ENCODE assay signal across 8 cellular contexts in genomic region chr16:57000271-57001025, GRCh38. TPM values are rescaled to one million over a fixed set of nuclear protein-coding genes. Genes with fewer than 3 reads are reported as not detected.
DNase-seq lines count a peak whose midpoint lies in the region; ATAC-seq, FAIRE-seq and TF ChIP-seq lines count a peak whose summit lies in the region.

No MANE protein-coding gene starts in this region.

- no peaks in the 10 kb centered on the region for H3K9me2 ChIP-seq in MM.1S (replicated peaks; ENCODE audit: insufficient read depth, low read length)

- no peaks in the 10 kb centered on the region for H3K27me3 Mint-ChIP-seq in activated CD4-positive, alpha-beta memory T cell treated with anti-CD3 and anti-CD28 coated beads for 36 hours

- H3K27me3 ChIP-seq in MM.1S (replicated peaks; ENCODE audit: insufficient read depth, low read length): no peaks in the 10 kb centered on the region

- H2AFZ ChIP-seq in MM.1S (ENCODE audit: low read length): no peak overlapping the region

- no peak overlapping the region for H3K4me2 ChIP-seq in MM.1S (ENCODE audit: low read depth, low read length)

- intact Hi-C loops in activated CD4-positive, alpha-beta memory T cell treated with anti-CD3 and anti-CD28 coated beads for 36 hours (cut with micrococcal nuclease): loop anchor here (1.0 kb wide), 2 partner anchors 9 to 14 kb away; no protein-coding TSS in a partner anchor

- no peaks in the 10 kb centered on the region for H3F3A ChIP-seq in MM.1S (ENCODE audit: insufficient read depth, low read length)

- peak; percentile 97 for FAIRE-seq in GM12891 (lab: Jason Lieb, UNC)

- CTCF ChIA-PET in activated CD4-positive, alpha-beta memory T cell treated with anti-CD3 and anti-CD28 coated beads for 36 hours (lab: Charles Lee): interaction anchor here (0.9 to 1.9 kb wide), 5 partner anchors 34 to 84 kb away, joined by 3 to 14 read pairs (median 6); no protein-coding TSS in a partner anchor

- H3K79me2 ChIP-seq in MM.1S (ENCODE audit: low read length): no peaks in the 10 kb centered on the region

- no peak overlapping the region for H3K9ac ChIP-seq in MM.1S (ENCODE audit: low read length)

- POLR2A ChIA-PET in activated CD4-positive, alpha-beta memory T cell treated with anti-CD3 and anti-CD28 coated beads for 36 hours (lab: Charles Lee): interaction anchor here (1.0 to 2.8 kb wide), 7 partner anchors 10 to 41 kb away, joined by 3 to 29 read pairs (median 5); partner anchors contain the start of gene NLRC5

- no peaks in the 10 kb centered on the region for H3K9me3 ChIP-seq in MM.1S (replicated peaks; ENCODE audit: insufficient read depth, low read length)

- H3K4me1 Mint-ChIP-seq in activated CD4-positive, alpha-beta memory T cell treated with anti-CD3 and anti-CD28 coated beads for 36 hours (ENCODE audit: low read depth): peaks cover 95% of the 10 kb centered on the region

- H3K36me3 ChIP-seq in MM.1S (replicated peaks; ENCODE audit: insufficient read depth, low read length): no peaks in the 10 kb centered on the region

- peaks cover 49% of the 10 kb centered on the region for H3K36me3 Mint-ChIP-seq in activated CD4-positive, alpha-beta memory T cell treated with anti-CD3 and anti-CD28 coated beads for 36 hours

- ATAC-seq in HG03095 (IDR thresholded peaks at IDR 0.05; ENCODE audit: unreplicated experiment): peak; percentile 45
- ATAC-seq in GM19328 (IDR thresholded peaks at IDR 0.05; ENCODE audit: unreplicated experiment): no peak

- no peaks in the 10 kb centered on the region for H3K4me1 ChIP-seq in MM.1S (ENCODE audit: low read length)

- TF ChIP-seq CTCF in fibroblast of the aortic adventitia (IDR thresholded peaks at IDR 0.05; ENCODE audit: insufficient read depth, low read length): no peak
- TF ChIP-seq CTCF in MM.1S (IDR thresholded peaks at IDR 0.05; ENCODE audit: low read length): no peak

- no peak for TF ChIP-seq POLR2A in GM12891 (IDR thresholded peaks at IDR 0.05; ENCODE audit: low read depth, low read length)

- no peak for DNase-seq in GM12891 (ENCODE audit: insufficient read length, low spot score)
- peak; percentile 86 for DNase-seq in activated CD4-positive, alpha-beta memory T cell treated with anti-CD3 and anti-CD28 coated beads for 36 hours
- peak; percentile 92 for DNase-seq in fibroblast of the aortic adventitia (ENCODE audit: low read depth)
- peak; percentile 53 to 72 for DNase-seq in stimulated activated CD4-positive, alpha-beta T cell treated with anti-CD3 and anti-CD28 coated beads, Interleukin-2, amount 100 ng/mL, for 24 hours
- DNase-seq in HT-29 (ENCODE audit: low spot score): no peak
- no peak for DNase-seq in MM.1S

- H4K20me1 ChIP-seq in MM.1S (ENCODE audit: insufficient read depth, low read length): no peaks in the 10 kb centered on the region

- H3K27ac Mint-ChIP-seq in activated CD4-positive, alpha-beta memory T cell treated with anti-CD3 and anti-CD28 coated beads for 36 hours: peak overlapping the region; percentile 99

- H3K27ac ChIP-seq in MM.1S (ENCODE audit: low read length): no peak overlapping the region

- H3K4me3 Mint-ChIP-seq in activated CD4-positive, alpha-beta memory T cell treated with anti-CD3 and anti-CD28 coated beads for 36 hours: peak overlapping the region; percentile 64

- H3K4me3 ChIP-seq in fibroblast of the aortic adventitia (ENCODE audit: low read depth, low read length) (no peak overlapping the region), MM.1S (ENCODE audit: low read length) (no peak overlapping the region)

- peaks cover 2% of the 10 kb centered on the region for H3K9me3 Mint-ChIP-seq in activated CD4-positive, alpha-beta memory T cell treated with anti-CD3 and anti-CD28 coated beads for 36 hours

TF ChIP-seq in GM12891, 5 proteins besides CTCF, POLR2A, EP300 and RAD21:
- TF ChIP-seq POU2F2 (IDR thresholded peaks at IDR 0.05; ENCODE audit: low read depth, low read length): no peak
- no peak for TF ChIP-seq POLR2AphosphoS5 (IDR thresholded peaks at IDR 0.05; ENCODE audit: low read depth, low read length)
- TF ChIP-seq PAX5 (IDR thresholded peaks at IDR 0.05; ENCODE audit: insufficient read depth, low read length, severe bottlenecking): no peak
- TF ChIP-seq SPI1 (IDR thresholded peaks at IDR 0.05; ENCODE audit: low read depth, low read length): no peak
- TF ChIP-seq TAF1 (IDR thresholded peaks at IDR 0.05; ENCODE audit: low read depth, low read length): no peak
TF ChIP-seq in GM12891: peak in this region for 0.

RNA-seq across cellular contexts. Expression of gene NLRC5, which starts 11.1 kb away (rescaled TPM):
- 44.7 TPM for polyA plus RNA-seq in GM12891 (2012; ENCODE audit: low read depth, missing spikeins)
- 100 to 1,000 TPM; 151 to 167 TPM for total RNA-seq in activated CD4-positive, alpha-beta memory T cell treated with anti-CD3 and anti-CD28 coated beads for 36 hours
- total RNA-seq in fibroblast of the aortic adventitia (ENCODE audit: low replicate concordance): 13.0 and 31.0 TPM in 2 replicates
- 4.2 and 8.2 TPM in 2 replicates for total RNA-seq in HT-29 (2014; rRNA removed; shearing (Covaris generic))

RNA-seq across cellular contexts. Expression of gene CETP, which starts 38.7 kb away (rescaled TPM):
- 7.3 TPM for polyA plus RNA-seq in GM12891 (2012; ENCODE audit: low read depth, missing spikeins)
- total RNA-seq in activated CD4-positive, alpha-beta memory T cell treated with anti-CD3 and anti-CD28 coated beads for 36 hours: not detected
- total RNA-seq in fibroblast of the aortic adventitia (ENCODE audit: low replicate concordance): not detected in 2 replicates
- total RNA-seq in HT-29 (2014; rRNA removed; shearing (Covaris generic)): not detected in 2 replicates

Comparison
In these comparisons a context has a peak if more than half of its experiments do, and no peak if none do; other contexts are left out.
1. DNase-seq: peak in activated CD4-positive, alpha-beta memory T cell treated with anti-CD3 and anti-CD28 coated beads for 36 hours (single experiment), fibroblast of the aortic adventitia (single experiment) and stimulated activated CD4-positive, alpha-beta T cell treated with anti-CD3 and anti-CD28 coated beads, Interleukin-2, amount 100 ng/mL, for 24 hours (2 of 2); none in GM12891 (single experiment), HT-29 (single experiment) and MM.1S (single experiment).